ENCODE assay signal across 26 cellular contexts in the genomic region with DNA sequence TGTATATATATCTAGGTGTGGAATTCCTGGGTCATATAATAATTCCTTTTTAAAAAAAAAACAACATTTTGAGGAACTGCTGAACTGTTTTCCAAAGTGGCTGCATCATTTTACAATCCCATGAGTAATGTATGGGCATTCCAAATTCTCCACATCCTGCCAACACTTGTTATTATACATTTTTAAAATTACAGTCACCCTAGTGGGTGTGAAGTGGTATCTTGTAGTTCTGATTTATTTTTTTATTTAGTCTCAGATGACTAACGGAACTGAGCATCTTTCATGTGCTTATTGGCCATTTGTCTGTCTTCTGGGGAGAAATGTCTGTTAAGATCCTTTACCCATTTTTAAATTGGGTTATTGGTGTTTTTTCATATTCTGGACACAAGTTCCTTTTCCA. TPM values are rescaled to one million over a fixed set of nuclear protein-coding genes. Genes with fewer than 3 reads are reported as not detected.
DNase-seq lines count a peak whose midpoint lies in the region; ATAC-seq, FAIRE-seq and TF ChIP-seq lines count a peak whose summit lies in the region.
"Had no signal": no experiment of that assay in that cellular context is flagged by ENCODE, and none has a peak within 500 bp of the region (broad histone marks: within the 10 kb centered on the region; RNA-seq: fewer than 3 reads in every experiment).

No MANE protein-coding gene starts in this region.

- no peak overlapping the region for H3K4me2 ChIP-seq in K562 (ENCODE audit: insufficient read depth, low read length)

- peak; percentile 15 for FAIRE-seq in K562 (lab: Jason Lieb, UNC)
- FAIRE-seq: endometrium, frontal cortex, islet of Langerhans had no signal

- no peak overlapping the region for H2AFZ ChIP-seq in K562 (ENCODE audit: low read depth, low read length)

- intact Hi-C loops in K562 (cut with micrococcal nuclease): no loop called here
- intact Hi-C loops in dorsolateral prefrontal cortex (cut with DNase I): no loop called here

- WGBS in K562 (ENCODE audit: insufficient coverage, low coverage, missing lambda C conversion rate): 0% methylated on average over 1 of the region's 1 CpG

- BruUV-seq in K562 (replicated peaks; lab: Mats Ljungman, UMichigan): no TSS peak

- no peaks in the 10 kb centered on the region for H3K36me3 ChIP-seq in K562 (ENCODE audit: control insufficient read depth, insufficient read depth, low read length)
- no peaks in the 10 kb centered on the region for H3K36me3 ChIP-seq in effector memory CD4-positive, alpha-beta T cell (ENCODE audit: control insufficient read depth, insufficient read depth, low read length)
- H3K36me3 ChIP-seq: ascending aorta, colonic mucosa, lower lobe of right lung had no signal

- no peaks in the 10 kb centered on the region; the same call in none of the 2 replicates for H3K9me3 ChIP-seq in K562 (replicated peaks; ENCODE audit: control insufficient read depth, insufficient read depth, low read depth, low read length)
- H3K9me3 ChIP-seq in effector memory CD4-positive, alpha-beta T cell (ENCODE audit: control insufficient read depth, low read length): no peaks in the 10 kb centered on the region
- H3K9me3 ChIP-seq: ascending aorta, colonic mucosa, lower lobe of right lung had no signal

- no peak for TF ChIP-seq CTCF in K562 (IDR thresholded peaks at IDR 0.05 in 2 of 3, conservative IDR thresholded peaks at IDR 0.05 in 1 of 3; ENCODE audit: insufficient read depth in 2 of 3, low read depth in 1 of 3, low read length in 3 of 3)
- no peak for TF ChIP-seq CTCF in dorsolateral prefrontal cortex (IDR thresholded peaks at IDR 0.05 in 54 of 56, conservative IDR thresholded peaks at IDR 0.05 in 2 of 56; ENCODE audit: low read depth in 1 of 56, partially characterized antibody in 56 of 56)

- H4K20me1 ChIP-seq in K562 (replicated peaks; ENCODE audit: control insufficient read depth, insufficient read depth, low read length): no peaks in the 10 kb centered on the region

- POLR2A ChIA-PET in K562 (lab: Yijun Ruan, JAX): no interaction called here

- no peak overlapping the region for H3K27ac ChIP-seq in K562 (ENCODE audit: extremely low read depth, low read depth, low read length)
- H3K27ac ChIP-seq in effector memory CD4-positive, alpha-beta T cell (ENCODE audit: insufficient read depth, low read length, poor library complexity, severe bottlenecking): no peak overlapping the region
- no peak overlapping the region for H3K27ac ChIP-seq in caudate nucleus (ENCODE audit: low read depth, low read length)
- no peak overlapping the region for H3K27ac ChIP-seq in dorsolateral prefrontal cortex
- H3K27ac ChIP-seq: ascending aorta, colonic mucosa, lower lobe of right lung had no signal

- H3K4me3 ChIP-seq in K562: no peak overlapping the region
- no peak overlapping the region for H3K4me3 ChIP-seq in effector memory CD4-positive, alpha-beta T cell (ENCODE audit: insufficient read depth, low read depth, low read length, poor library complexity, severe bottlenecking)
- H3K4me3 ChIP-seq in dorsolateral prefrontal cortex: no peak overlapping the region
- H3K4me3 ChIP-seq: ascending aorta, colonic mucosa, lower lobe of right lung had no signal

- DNase-seq in EL (peak; percentile 88), LoVo (ENCODE audit: low spot score) (peak; percentile 12), K562 (ENCODE audit: extremely low read depth in 1 of 4, low spot score in 3 of 4) (no peak), iris pigment epithelial cell (ENCODE audit: low read depth) (peak; percentile 49), caudate nucleus (lab: John Stamatoyannopoulos, UW) (no peak), dorsolateral prefrontal cortex (no peak)
- DNase-seq in effector memory CD4-positive, alpha-beta T cell: no peak
- DNase-seq: activated CD8-positive, alpha-beta T cell treated with anti-CD3 and anti-CD28 coated beads for 36 hours; activated naive CD4-positive, alpha-beta T cell; CD8-positive, alpha-beta memory T cell; colonic mucosa; hippocampal formation; KG1; lower lobe of right lung; NCI-H1105; NCI-H2081 treated with DMSO at 0.1 percent for 48 hours; NCI-H510A; occipital lobe; stimulated activated CD4-positive, alpha-beta T cell treated with anti-CD3 and anti-CD28 coated beads, Interleukin-12 subunit alpha, Interleukin-12 subunit beta, amount 100 ng/mL, for 4 hours; T1000 had no signal

- no peak for TF ChIP-seq POLR2A in K562 (conservative IDR thresholded peaks at IDR 0.05)

- no peak for ATAC-seq in K562
- no peak for ATAC-seq in HG02759 (IDR thresholded peaks at IDR 0.05; ENCODE audit: unreplicated experiment)
- ATAC-seq: activated CD4-positive, CD25-positive, alpha-beta regulatory T cell treated with anti-CD3 and anti-CD28 coated beads, Interleukin-2, amount 50 U/mL, for 24 hours; activated CD8-positive, alpha-beta T cell treated with anti-CD3 and anti-CD28 coated beads for 36 hours; lower lobe of right lung had no signal

- H3K9ac ChIP-seq in K562 (ENCODE audit: insufficient read depth in 1 of 2, low read depth in 2 of 2, low read length in 2 of 2): no peak overlapping the region

- no peak for TF ChIP-seq EP300 in K562 (IDR thresholded peaks at IDR 0.05; ENCODE audit: low read length)

- peaks cover 0 to 3% of the 10 kb centered on the region in 2 experiments; a peak in 1 of 5 replicates for H3K4me1 ChIP-seq in K562 (replicated peaks in 1 of 2; ENCODE audit: control insufficient read depth in 2 of 2, insufficient read depth in 2 of 2, low read length in 2 of 2)
- H3K4me1 ChIP-seq in effector memory CD4-positive, alpha-beta T cell (ENCODE audit: control insufficient read depth, insufficient read depth, low read length, poor library complexity, severe bottlenecking): no peaks in the 10 kb centered on the region
- H3K4me1 ChIP-seq: ascending aorta, colonic mucosa, lower lobe of right lung had no signal

- no peaks in the 10 kb centered on the region for H3K27me3 ChIP-seq in K562 (ENCODE audit: control insufficient read depth in 2 of 2, insufficient read depth in 2 of 2, low read length in 2 of 2)
- no peaks in the 10 kb centered on the region for H3K27me3 ChIP-seq in effector memory CD4-positive, alpha-beta T cell (replicated peaks; ENCODE audit: control insufficient read depth, insufficient read depth, low read length, poor library complexity, severe bottlenecking)
- H3K27me3 ChIP-seq in dorsolateral prefrontal cortex: no peaks in the 10 kb centered on the region
- H3K27me3 ChIP-seq: ascending aorta, colonic mucosa had no signal

- no peak for TF ChIP-seq RAD21 in K562 (CRISPR knock-in tag; conservative IDR thresholded peaks at IDR 0.05 in 1 of 2, IDR thresholded peaks at IDR 0.05 in 1 of 2)

- in situ Hi-C loops in K562 (cut with MboI): no loop called here

- H3K9me1 ChIP-seq in K562 (ENCODE audit: control insufficient read depth, insufficient read depth, low read length): no peaks in the 10 kb centered on the region

- CTCF ChIA-PET in K562 (lab: Yijun Ruan, JAX; ENCODE audit: low intra/inter-chr PET ratio): no interaction called here

- H3K79me2 ChIP-seq in K562 (ENCODE audit: control insufficient read depth, insufficient read depth, low read length): no peaks in the 10 kb centered on the region

TF ChIP-seq in K562, 482 proteins besides CTCF, POLR2A, EP300 and RAD21:
- TF ChIP-seq ZNF780A (CRISPR knock-in tag; IDR thresholded peaks at IDR 0.05) (no peak), MAFG (tag; conservative IDR thresholded peaks at IDR 0.05) (no peak), ZSCAN29 (IDR thresholded peaks at IDR 0.05) (no peak), POU5F1 (IDR thresholded peaks at IDR 0.05; ENCODE audit: borderline replicate concordance, low read depth, low read length, partially characterized antibody) (no peak), BACH1 (tag; IDR thresholded peaks at IDR 0.05) (no peak), NFXL1 (CRISPR knock-in tag; IDR thresholded peaks at IDR 0.05) (no peak), HNRNPLL (IDR thresholded peaks at IDR 0.05; ENCODE audit: low read depth, low read length, poor library complexity, severe bottlenecking) (no peak), RBFOX2 (IDR thresholded peaks at IDR 0.05; ENCODE audit: low read depth, low read length) (no peak), ZNF699 (CRISPR knock-in tag; IDR thresholded peaks at IDR 0.05; ENCODE audit: insufficient replicate concordance) (no peak), BCL6 (CRISPR knock-in tag; IDR thresholded peaks at IDR 0.05) (no peak), ZFX (CRISPR knock-in tag; IDR thresholded peaks at IDR 0.05) (no peak)
- TF ChIP-seq, protein P1, sequence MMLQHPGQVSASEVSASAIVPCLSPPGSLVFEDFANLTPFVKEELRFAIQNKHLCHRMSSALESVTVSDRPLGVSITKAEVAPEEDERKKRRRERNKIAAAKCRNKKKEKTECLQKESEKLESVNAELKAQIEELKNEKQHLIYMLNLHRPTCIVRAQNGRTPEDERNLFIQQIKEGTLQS (IDR thresholded peaks at IDR 0.05): no peak
- TF ChIP-seq, protein P1 (CRISPR knock-in tag; conservative IDR thresholded peaks at IDR 0.05): no peak

RNA-seq across cellular contexts. Expression of a gene that starts 12.0 kb away (rescaled TPM):
- 17.3 and 18.5 TPM in 2 replicates for total RNA-seq in K562 (2011; cell fraction: chromatin; rRNA removed; ENCODE audit: low replicate concordance)
- total RNA-seq in K562 (2011; cell fraction: nucleolus; rRNA removed): 15.0 and 16.7 TPM in 2 replicates
- 16.5 and 17.6 TPM in 2 replicates for total RNA-seq in K562 (2011; cell fraction: nucleoplasm; rRNA removed)
- 29.6 and 30.1 TPM in 2 replicates for total RNA-seq in K562 (2014; rRNA removed)
- total RNA-seq in K562 (2014; rRNA removed; fragmentation: Illumina TruSeq; extraction: Trizol): 34.6 and 37.6 TPM in 2 replicates
- 30.2 and 32.3 TPM in 2 replicates for total RNA-seq in K562 (2015; rRNA removed; fragmentation: Illumina TruSeq; extraction: Trizol)
- 28.1 and 28.4 TPM in 2 replicates for total RNA-seq in K562 (2021)
- 42.5 and 63.1 TPM in 2 replicates for polyA plus RNA-seq in K562 (2011; rRNA removed)
- polyA plus RNA-seq in K562 (2011; cell fraction: cytosol; rRNA removed): 25.2 and 25.3 TPM in 2 replicates
- polyA plus RNA-seq in K562 (2011; cell fraction: nucleus; rRNA removed): 8.5 and 15.8 TPM in 2 replicates
- 21.6 and 23.4 TPM in 2 replicates for polyA plus RNA-seq in K562 (2012)
- polyA plus RNA-seq in K562 (2014; fragmentation: Illumina TruSeq; extraction: Trizol): 29.4 and 34.0 TPM in 2 replicates
- polyA plus RNA-seq in K562 (2014; fragmentation: Nextera tagmentation; extraction: Ambion mirVana): 1 to 10 TPM; 4.2 to 7.8 TPM
- polyA plus RNA-seq in K562 (2014; rRNA removed): 38.6 and 42.8 TPM in 2 replicates
- 33.9 and 37.5 TPM in 2 replicates for polyA minus RNA-seq in K562 (2011; rRNA and poly(A)+ RNA removed)
- polyA minus RNA-seq in K562 (2011; cell fraction: cytosol; rRNA and poly(A)+ RNA removed): 21.7 and 23.7 TPM in 2 replicates
- polyA minus RNA-seq in K562 (2011; cell fraction: nucleus; rRNA and poly(A)+ RNA removed): 10.8 and 24.2 TPM in 2 replicates
- total RNA-seq in dorsolateral prefrontal cortex: 10 to 100 TPM; 25.2 to 72.8 (median 49.2) TPM

Comparison
In these comparisons a context has a peak if more than half of its experiments do, and no peak if none do; other contexts are left out.
1. DNase-seq: peak in EL (single experiment), LoVo (single experiment) and iris pigment epithelial cell (single experiment); none in K562 (0 of 4), effector memory CD4-positive, alpha-beta T cell (0 of 3), caudate nucleus (0 of 61) and dorsolateral prefrontal cortex (0 of 10).